1 cellular context compared by ENCODE assay signal in genomic region chr7:27175005-27175625, GRCh38.
A peak's percentile ranks its signal among the peaks of the same experiment; 100 is the strongest.
TF ChIP-seq lines count a peak whose summit lies in the region.

No MANE protein-coding gene starts in this region.

TF ChIP-seq in HEK293, 187 proteins besides CTCF, POLR2A, EP300 and RAD21 (continued from another document):
- TF ChIP-seq, protein P1, sequence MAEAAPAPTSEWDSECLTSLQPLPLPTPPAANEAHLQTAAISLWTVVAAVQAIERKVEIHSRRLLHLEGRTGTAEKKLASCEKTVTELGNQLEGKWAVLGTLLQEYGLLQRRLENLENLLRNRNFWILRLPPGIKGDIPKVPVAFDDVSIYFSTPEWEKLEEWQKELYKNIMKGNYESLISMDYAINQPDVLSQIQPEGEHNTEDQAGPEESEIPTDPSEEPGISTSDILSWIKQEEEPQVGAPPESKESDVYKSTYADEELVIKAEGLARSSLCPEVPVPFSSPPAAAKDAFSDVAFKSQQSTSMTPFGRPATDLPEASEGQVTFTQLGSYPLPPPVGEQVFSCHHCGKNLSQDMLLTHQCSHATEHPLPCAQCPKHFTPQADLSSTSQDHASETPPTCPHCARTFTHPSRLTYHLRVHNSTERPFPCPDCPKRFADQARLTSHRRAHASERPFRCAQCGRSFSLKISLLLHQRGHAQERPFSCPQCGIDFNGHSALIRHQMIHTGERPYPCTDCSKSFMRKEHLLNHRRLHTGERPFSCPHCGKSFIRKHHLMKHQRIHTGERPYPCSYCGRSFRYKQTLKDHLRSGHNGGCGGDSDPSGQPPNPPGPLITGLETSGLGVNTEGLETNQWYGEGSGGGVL (tag by site-specific recombination; IDR thresholded peaks at IDR 0.05), result peak; percentile 85
- TF ChIP-seq SP3 (tag by site-specific recombination; IDR thresholded peaks at IDR 0.05) (peak; percentile 55; the same call in 1 of the 2 replicates), OSR2 (tag by site-specific recombination; IDR thresholded peaks at IDR 0.05) (peak; percentile 8; the same call in 1 of the 2 replicates), ZNF768 (tag by site-specific recombination; IDR thresholded peaks at IDR 0.05) (no peak), ZNF394 (tag by site-specific recombination; IDR thresholded peaks at IDR 0.05; ENCODE audit: borderline replicate concordance) (no peak), KLF9 (tag by site-specific recombination; IDR thresholded peaks at IDR 0.05; ENCODE audit: low read depth) (peak; percentile 87), KLF10 (tag by site-specific recombination; IDR thresholded peaks at IDR 0.05) (no peak; the same call in 1 of the 2 replicates), KLF8 (tag by site-specific recombination; IDR thresholded peaks at IDR 0.05) (peak; percentile 63), IKZF3 (tag by site-specific recombination; IDR thresholded peaks at IDR 0.05) (0 out of 2 replicates have a peak, but pooled peaks have one; percentile 42), ZSCAN16 (tag by site-specific recombination; IDR thresholded peaks at IDR 0.05) (no peak), EGR2 (tag by site-specific recombination; IDR thresholded peaks at IDR 0.05; ENCODE audit: low read depth) (peak; percentile 36), ZBTB44 (tag by site-specific recombination; IDR thresholded peaks at IDR 0.05) (peak; percentile 55; the same call in 1 of the 2 replicates), GLIS1 (tag by site-specific recombination; IDR thresholded peaks at IDR 0.05) (peak; percentile 35; the same call in 1 of the 2 replicates), KLF1 (tag by site-specific recombination; IDR thresholded peaks at IDR 0.05) (peak; percentile 52), ZFHX2 (tag by site-specific recombination; conservative IDR thresholded peaks at IDR 0.05) (peak; percentile 37; the same call in 1 of the 2 replicates), SP2 (tag by site-specific recombination; IDR thresholded peaks at IDR 0.05) (peak; percentile 48; the same call in 1 of the 2 replicates), ZNF140 (tag by site-specific recombination; IDR thresholded peaks at IDR 0.05) (no peak), ZXDB (tag by site-specific recombination; IDR thresholded peaks at IDR 0.05) (peak; percentile 40; the same call in 1 of the 2 replicates), HOXC10 (CRISPR knock-in tag; IDR thresholded peaks at IDR 0.05) (no peak), FEZF1 (tag by site-specific recombination; IDR thresholded peaks at IDR 0.05) (peak; percentile 89), ZBTB17 (tag by site-specific recombination; IDR thresholded peaks at IDR 0.05) (0 out of 2 replicates have a peak, but pooled peaks have one; percentile 47), PRDM10 (tag by site-specific recombination; IDR thresholded peaks at IDR 0.05) (peak; percentile 96), GLIS2 (tag by site-specific recombination; IDR thresholded peaks at IDR 0.05) (peak; percentile 44), ZNF366 (tag by site-specific recombination; conservative IDR thresholded peaks at IDR 0.05) (peak; percentile 58; the same call in 1 of the 2 replicates), ZIC2 (tag by site-specific recombination; IDR thresholded peaks at IDR 0.05) (peak; percentile 84), ZBTB8A (tag by site-specific recombination; IDR thresholded peaks at IDR 0.05) (0 out of 2 replicates have a peak, but pooled peaks have one; percentile 8)
- TF ChIP-seq, protein P2, sequence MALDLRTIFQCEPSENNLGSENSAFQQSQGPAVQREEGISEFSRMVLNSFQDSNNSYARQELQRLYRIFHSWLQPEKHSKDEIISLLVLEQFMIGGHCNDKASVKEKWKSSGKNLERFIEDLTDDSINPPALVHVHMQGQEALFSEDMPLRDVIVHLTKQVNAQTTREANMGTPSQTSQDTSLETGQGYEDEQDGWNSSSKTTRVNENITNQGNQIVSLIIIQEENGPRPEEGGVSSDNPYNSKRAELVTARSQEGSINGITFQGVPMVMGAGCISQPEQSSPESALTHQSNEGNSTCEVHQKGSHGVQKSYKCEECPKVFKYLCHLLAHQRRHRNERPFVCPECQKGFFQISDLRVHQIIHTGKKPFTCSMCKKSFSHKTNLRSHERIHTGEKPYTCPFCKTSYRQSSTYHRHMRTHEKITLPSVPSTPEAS (tag by site-specific recombination; IDR thresholded peaks at IDR 0.05), result peak; percentile 79
- TF ChIP-seq, protein P3, sequence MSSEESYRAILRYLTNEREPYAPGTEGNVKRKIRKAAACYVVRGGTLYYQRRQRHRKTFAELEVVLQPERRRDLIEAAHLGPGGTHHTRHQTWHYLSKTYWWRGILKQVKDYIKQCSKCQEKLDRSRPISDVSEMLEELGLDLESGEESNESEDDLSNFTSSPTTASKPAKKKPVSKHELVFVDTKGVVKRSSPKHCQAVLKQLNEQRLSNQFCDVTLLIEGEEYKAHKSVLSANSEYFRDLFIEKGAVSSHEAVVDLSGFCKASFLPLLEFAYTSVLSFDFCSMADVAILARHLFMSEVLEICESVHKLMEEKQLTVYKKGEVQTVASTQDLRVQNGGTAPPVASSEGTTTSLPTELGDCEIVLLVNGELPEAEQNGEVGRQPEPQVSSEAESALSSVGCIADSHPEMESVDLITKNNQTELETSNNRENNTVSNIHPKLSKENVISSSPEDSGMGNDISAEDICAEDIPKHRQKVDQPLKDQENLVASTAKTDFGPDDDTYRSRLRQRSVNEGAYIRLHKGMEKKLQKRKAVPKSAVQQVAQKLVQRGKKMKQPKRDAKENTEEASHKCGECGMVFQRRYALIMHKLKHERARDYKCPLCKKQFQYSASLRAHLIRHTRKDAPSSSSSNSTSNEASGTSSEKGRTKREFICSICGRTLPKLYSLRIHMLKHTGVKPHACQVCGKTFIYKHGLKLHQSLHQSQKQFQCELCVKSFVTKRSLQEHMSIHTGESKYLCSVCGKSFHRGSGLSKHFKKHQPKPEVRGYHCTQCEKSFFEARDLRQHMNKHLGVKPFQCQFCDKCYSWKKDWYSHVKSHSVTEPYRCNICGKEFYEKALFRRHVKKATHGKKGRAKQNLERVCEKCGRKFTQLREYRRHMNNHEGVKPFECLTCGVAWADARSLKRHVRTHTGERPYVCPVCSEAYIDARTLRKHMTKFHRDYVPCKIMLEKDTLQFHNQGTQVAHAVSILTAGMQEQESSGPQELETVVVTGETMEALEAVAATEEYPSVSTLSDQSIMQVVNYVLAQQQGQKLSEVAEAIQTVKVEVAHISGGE (tag by site-specific recombination; conservative IDR thresholded peaks at IDR 0.05; ENCODE audit: low read depth), result peak; percentile 27; the same call in 1 of the 2 replicates
